ENCODE assay signal across 36 cellular contexts in genomic region chr6:97645757-97646156, GRCh38.
DNase-seq lines count a peak whose midpoint lies in the region; ATAC-seq, FAIRE-seq and TF ChIP-seq lines count a peak whose summit lies in the region.
"Had no signal": no experiment of that assay in that cellular context is flagged by ENCODE, and none has a peak within 500 bp of the region (broad histone marks: within the 10 kb centered on the region; RNA-seq: fewer than 3 reads in every experiment).

No MANE protein-coding gene starts in this region.

- no peak overlapping the region for H3K4me3 Mint-ChIP-seq in T-cell
- H3K4me3 Mint-ChIP-seq: B cell; CD14-positive monocyte; CD4-positive, alpha-beta memory T cell; CD4-positive, alpha-beta T cell; CD4-positive, CD25-positive, alpha-beta regulatory T cell; CD8-positive, alpha-beta memory T cell; CD8-positive, alpha-beta T cell had no signal

- H3K4me1 ChIP-seq in gastrocnemius medialis = no peaks in the 10 kb centered on the region
- H3K4me1 ChIP-seq: A549; BLaER1; BLaER1 treated with 17β-estradiol and CSF1 and Interleukin-3, amounts not matched to agents 10 nM and 100 nM; Caco-2 had no signal

- DNase-seq in D721Med (ENCODE audit: insufficient read length, low spot score) (no peak), GM19239 (ENCODE audit: insufficient read length, low spot score) (no peak), NCI-H69 (lab: John Stamatoyannopoulos, UW) (peak; percentile 22), NOMO-1 treated with DMSO at 0.1 percent for 48 hours (lab: John Stamatoyannopoulos, UW; ENCODE audit: unreplicated experiment) (no peak), T-cell (no peak), NCI-H524 (lab: John Stamatoyannopoulos, UW) (no peak), gastrocnemius medialis (no peak)
- DNase-seq: 8988T; ACHN; AML-193; BE2C; C1 segment of cervical spinal cord; Caco-2; Calu3; CD4-positive, alpha-beta memory T cell; CD4-positive, alpha-beta T cell; CD4-positive, CD25-positive, alpha-beta regulatory T cell; CD8-positive, alpha-beta memory T cell; CD8-positive, alpha-beta T cell; COR-L47; DMS 273 treated with DMSO at 0.1 percent for 48 hours; DMS153; DMS53; DMS79; DMS79 treated with DMSO at 0.1 percent for 48 hours; DND-41; EL had no signal

- H2AFZ ChIP-seq in neural cell (ENCODE audit: low read depth, low read length) = no peak overlapping the region

- no peaks in the 10 kb centered on the region for H3K9me2 ChIP-seq in neural cell (ENCODE audit: insufficient read depth, low read length)

- no peaks in the 10 kb centered on the region for H3F3A ChIP-seq in neural cell (ENCODE audit: insufficient read depth, low read length, poor library complexity, severe bottlenecking)

- H3K9me3 ChIP-seq in neural cell (ENCODE audit: low read length) = no peaks in the 10 kb centered on the region
- no peaks in the 10 kb centered on the region for H3K9me3 ChIP-seq in gastrocnemius medialis
- H3K9me3 ChIP-seq: A549; BE2C; BLaER1; BLaER1 treated with 17β-estradiol and CSF1 and Interleukin-3, amounts not matched to agents 10 nM and 100 nM had no signal

- H3K36me3 ChIP-seq in neural cell (ENCODE audit: insufficient read depth, low read length) (no peaks in the 10 kb centered on the region), gastrocnemius medialis (no peaks in the 10 kb centered on the region)
- H3K36me3 ChIP-seq: BE2C; BLaER1; BLaER1 treated with 17β-estradiol and CSF1 and Interleukin-3, amounts not matched to agents 10 nM and 100 nM had no signal

- ATAC-seq in T-cell (replicated peaks in 1 of 4) (no peak), gastrocnemius medialis (no peak)
- ATAC-seq: A549; CD8-positive, alpha-beta T cell had no signal

- H3K27ac ChIP-seq in neural cell (ENCODE audit: low read length) = no peak overlapping the region
- no peak overlapping the region for H3K27ac ChIP-seq in gastrocnemius medialis
- H3K27ac ChIP-seq: 22Rv1; A549; BLaER1; BLaER1 treated with 17β-estradiol and CSF1 and Interleukin-3, amounts not matched to agents 10 nM and 100 nM; C4-2B had no signal

- H3K27me3 ChIP-seq in neural cell (ENCODE audit: insufficient read depth, low read depth, low read length) = no peaks in the 10 kb centered on the region
- no peaks in the 10 kb centered on the region for H3K27me3 ChIP-seq in gastrocnemius medialis
- H3K27me3 ChIP-seq: BE2C; BLaER1; BLaER1 treated with 17β-estradiol and CSF1 and Interleukin-3, amounts not matched to agents 10 nM and 100 nM had no signal

- H3K4me1 Mint-ChIP-seq in T-cell = no peaks in the 10 kb centered on the region
- H3K4me1 Mint-ChIP-seq: B cell; CD14-positive monocyte; CD4-positive, alpha-beta memory T cell; CD4-positive, CD25-positive, alpha-beta regulatory T cell; CD8-positive, alpha-beta memory T cell had no signal

- H3K79me2 ChIP-seq in neural cell (replicated peaks; ENCODE audit: insufficient read depth, low read length) = no peaks in the 10 kb centered on the region

- no peak for TF ChIP-seq POLR2A in gastrocnemius medialis (IDR thresholded peaks at IDR 0.05)

- H4K20me1 ChIP-seq in neural cell (ENCODE audit: insufficient read depth) = no peaks in the 10 kb centered on the region
- H4K20me1 ChIP-seq: BLaER1; BLaER1 treated with 17β-estradiol and CSF1 and Interleukin-3, amounts not matched to agents 10 nM and 100 nM had no signal

- FAIRE-seq in D721Med (lab: Jason Lieb, UNC) (peak; percentile 41), GM19239 (lab: Jason Lieb, UNC) (peak; percentile 21)
- FAIRE-seq: A204.1, A549 had no signal

- peaks cover 0 to 5% (median 3%) of the 10 kb centered on the region in 3 donors for H3K9me3 Mint-ChIP-seq in T-cell
- H3K9me3 Mint-ChIP-seq: CD4-positive, alpha-beta T cell had no signal

- no peaks in the 10 kb centered on the region for H3K27me3 Mint-ChIP-seq in T-cell
- H3K27me3 Mint-ChIP-seq: B cell; CD4-positive, alpha-beta memory T cell; CD4-positive, alpha-beta T cell; CD4-positive, CD25-positive, alpha-beta regulatory T cell; CD8-positive, alpha-beta memory T cell had no signal

- TF ChIP-seq CTCF in D721Med (IDR thresholded peaks at IDR 0.05; ENCODE audit: insufficient read depth, missing control alignments) (no peak), neural cell (IDR thresholded peaks at IDR 0.05; ENCODE audit: poor library complexity, severe bottlenecking) (no peak), gastrocnemius medialis (IDR thresholded peaks at IDR 0.05 in 4 of 5, conservative IDR thresholded peaks at IDR 0.05 in 1 of 5) (no peak)

- CTCF ChIA-PET in T-cell (lab: Charles Lee) = no interaction called here

- in situ Hi-C loops in gastrocnemius medialis (cut with MboI; ENCODE audit: low sequenced_read_pairs in 4 of 4) = no loop called here

- no peak overlapping the region for H3K4me3 ChIP-seq in neural cell (ENCODE audit: low read length)
- no peak overlapping the region for H3K4me3 ChIP-seq in gastrocnemius medialis
- H3K4me3 ChIP-seq: A549; BLaER1; BLaER1 treated with 17β-estradiol and CSF1 and Interleukin-3, amounts not matched to agents 10 nM and 100 nM had no signal

- H3K4me2 ChIP-seq in neural cell (ENCODE audit: low read length) = no peak overlapping the region
- H3K4me2 ChIP-seq: A549; BLaER1; BLaER1 treated with 17β-estradiol and CSF1 and Interleukin-3, amounts not matched to agents 10 nM and 100 nM had no signal

- H3K9ac ChIP-seq in neural cell (ENCODE audit: low read length) = no peak overlapping the region
- H3K9ac ChIP-seq: BLaER1; BLaER1 treated with 17β-estradiol and CSF1 and Interleukin-3, amounts not matched to agents 10 nM and 100 nM had no signal

- no peak overlapping the region for H3K27ac Mint-ChIP-seq in T-cell
- H3K27ac Mint-ChIP-seq: B cell; CD14-positive monocyte; CD4-positive, alpha-beta memory T cell; CD4-positive, alpha-beta T cell; CD4-positive, CD25-positive, alpha-beta regulatory T cell; CD8-positive, alpha-beta memory T cell; CD8-positive, alpha-beta T cell had no signal

- intact Hi-C loops in gastrocnemius medialis (cut with DNase I; ENCODE audit: low total_unique reads) = no loop called here

- TF ChIP-seq EP300 in neural cell (conservative IDR thresholded peaks at IDR 0.05; ENCODE audit: poor library complexity, severe bottlenecking) = peak; percentile 94

- POLR2A ChIA-PET in T-cell (lab: Charles Lee) = no interaction called here

- no peaks in the 10 kb centered on the region for H3K36me3 Mint-ChIP-seq in T-cell
- H3K36me3 Mint-ChIP-seq: CD14-positive monocyte; CD4-positive, alpha-beta memory T cell; CD4-positive, CD25-positive, alpha-beta regulatory T cell; CD8-positive, alpha-beta memory T cell; CD8-positive, alpha-beta T cell had no signal

- no peak for TF ChIP-seq RAD21 in neural cell (conservative IDR thresholded peaks at IDR 0.05)

TF ChIP-seq in neural cell, 6 proteins besides CTCF, POLR2A, EP300 and RAD21:
- TF ChIP-seq EZH2 (IDR thresholded peaks at IDR 0.05; ENCODE audit: borderline replicate concordance, insufficient read depth, low read length, poor library complexity, severe bottlenecking) (no peak), TAF1 (IDR thresholded peaks at IDR 0.05; ENCODE audit: low read depth) (no peak), POLR2AphosphoS5 (IDR thresholded peaks at IDR 0.05) (peak; percentile 45), REST (IDR thresholded peaks at IDR 0.05; ENCODE audit: borderline replicate concordance) (peak; percentile 71), MXI1 (conservative IDR thresholded peaks at IDR 0.05; ENCODE audit: poor library complexity, severe bottlenecking) (no peak)
